Comparison of ENCODE assay signal across 18 cellular contexts in the genomic region with DNA sequence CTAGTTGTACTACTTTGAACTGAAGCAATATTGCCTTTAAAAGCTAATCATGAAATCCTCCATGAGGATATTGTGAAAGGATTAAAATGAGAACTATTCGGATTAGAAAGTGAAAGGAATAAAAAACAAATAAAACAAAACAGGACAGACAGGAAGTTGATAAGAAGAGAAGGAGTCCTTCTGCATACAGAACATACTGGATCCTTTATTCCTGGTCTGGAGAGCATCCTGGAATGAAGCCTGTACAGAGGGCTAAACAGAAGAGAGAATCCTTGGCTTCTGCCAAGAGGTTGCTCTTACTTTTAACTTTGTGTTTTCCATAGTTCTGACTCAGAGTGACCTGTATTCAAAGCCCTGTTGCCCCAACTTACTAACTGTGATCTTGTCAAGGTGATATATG. TPM values are rescaled to one million over a fixed set of nuclear protein-coding genes. Genes with fewer than 3 reads are reported as not detected.
A peak's percentile ranks its signal among the peaks of the same experiment; 100 is the strongest.
DNase-seq lines count a peak whose midpoint lies in the region; ATAC-seq, FAIRE-seq and TF ChIP-seq lines count a peak whose summit lies in the region.
"Had no signal": no experiment of that assay in that cellular context is flagged by ENCODE, and none has a peak within 500 bp of the region (broad histone marks: within the 10 kb centered on the region; RNA-seq: fewer than 3 reads in every experiment).

No MANE protein-coding gene starts in this region.

- H3K4me3 ChIP-seq in liver (ENCODE audit: low read depth in 1 of 3, low read length in 3 of 3): no peak overlapping the region
- no peak overlapping the region for H3K4me3 ChIP-seq in small intestine (ENCODE audit: low read depth in 1 of 2, low read length in 2 of 2)

- no peak for ATAC-seq in natural killer cell
- ATAC-seq: CD8-positive, alpha-beta T cell; HCT116; naive thymus-derived CD8-positive, alpha-beta T cell had no signal

- TF ChIP-seq CTCF in liver (IDR thresholded peaks at IDR 0.05; ENCODE audit: low read depth, low read length, missing input control) (no peak), natural killer cell (IDR thresholded peaks at IDR 0.05) (no peak)

- H3K4me1 Mint-ChIP-seq in natural killer cell: peaks cover 7 to 9% of the 10 kb centered on the region in 2 donors
- H3K4me1 Mint-ChIP-seq: IgD-negative memory B cell had no signal

- peaks cover 4 to 10% of the 10 kb centered on the region in 2 donors for H3K9me3 Mint-ChIP-seq in natural killer cell

- H3K9me3 ChIP-seq in liver (ENCODE audit: control insufficient read depth in 4 of 4, low read length in 3 of 4): no peaks in the 10 kb centered on the region
- H3K9me3 ChIP-seq in small intestine (ENCODE audit: control insufficient read depth, low read depth): no peaks in the 10 kb centered on the region

- no peak overlapping the region for H3K27ac Mint-ChIP-seq in natural killer cell
- H3K27ac Mint-ChIP-seq: CD8-positive, alpha-beta T cell; IgD-negative memory B cell; naive thymus-derived CD8-positive, alpha-beta T cell had no signal

- DNase-seq in NCI-H2029 treated with DMSO at 0.1 percent for 48 hours (lab: John Stamatoyannopoulos, UW) (peak; percentile 16), NCI-H2029 (lab: John Stamatoyannopoulos, UW) (no peak), dermis blood vessel endothelial cell (peak; percentile 7), small intestine (peak; percentile 13), natural killer cell (no peak), RCC 7860 (ENCODE audit: low spot score) (no peak), NCI-H1092 treated with DMSO at 0.1 percent for 48 hours (lab: John Stamatoyannopoulos, UW) (no peak)
- DNase-seq: CD8-positive, alpha-beta T cell; naive thymus-derived CD8-positive, alpha-beta T cell; NCI-H2171; NCI-H82; right cardiac atrium; stimulated activated CD8-positive, alpha-beta memory T cell treated with anti-CD3 and anti-CD28 coated beads, Interleukin-4, amount 100 ng/mL, for 48 hours had no signal

- intact Hi-C loops in natural killer cell (cut with micrococcal nuclease): no loop called here

- no peak for FAIRE-seq in small intestine (lab: Jason Lieb, UNC)
- no peak for FAIRE-seq in RCC 7860 (lab: Jason Lieb, UNC)
- FAIRE-seq: A204.1, G401.6 had no signal

- peak in 1 of 2 donors; percentile 9 for TF ChIP-seq RAD21 in liver (IDR thresholded peaks at IDR 0.05)

- peaks cover 23 to 66% of the 10 kb centered on the region in 2 donors for H3K27me3 Mint-ChIP-seq in natural killer cell (ENCODE audit: low read depth in 2 of 2)

- H3K27ac ChIP-seq in liver (ENCODE audit: low read depth in 1 of 2, low read length in 2 of 2): peak overlapping the region; percentile 22 to 23
- H3K27ac ChIP-seq in small intestine (ENCODE audit: low read depth in 1 of 2, low read length in 1 of 2): no peak overlapping the region

- no peak overlapping the region for H3K9ac ChIP-seq in liver (ENCODE audit: low read depth in 1 of 2, low read length in 2 of 2)

- no peaks in the 10 kb centered on the region for H3K36me3 ChIP-seq in liver (ENCODE audit: control insufficient read depth in 4 of 4, insufficient read depth in 3 of 4, low read depth in 1 of 4, low read length in 3 of 4)
- H3K36me3 ChIP-seq in small intestine (ENCODE audit: control insufficient read depth in 2 of 2, insufficient read depth in 2 of 2, low read length in 2 of 2): no peaks in the 10 kb centered on the region

- H3K27me3 ChIP-seq in liver (ENCODE audit: control insufficient read depth in 4 of 4, insufficient read depth in 4 of 4, low read length in 3 of 4): no peaks in the 10 kb centered on the region
- H3K27me3 ChIP-seq in small intestine (ENCODE audit: control insufficient read depth in 2 of 2, insufficient read depth in 2 of 2, low read length in 2 of 2): no peaks in the 10 kb centered on the region

- H3K4me3 Mint-ChIP-seq in natural killer cell: no peak overlapping the region
- H3K4me3 Mint-ChIP-seq: CD8-positive, alpha-beta T cell; IgD-negative memory B cell had no signal

- H3K4me1 ChIP-seq in liver (ENCODE audit: control insufficient read depth in 4 of 4, insufficient read depth in 4 of 4, low read length in 3 of 4) (peaks cover 3 to 15% (median 8%) of the 10 kb centered on the region in 4 donors), small intestine (ENCODE audit: control insufficient read depth in 2 of 2, insufficient read depth in 1 of 2, low read depth in 1 of 2, low read length in 1 of 2) (peaks cover 0 to 2% of the 10 kb centered on the region in 2 donors)

- 0% methylated on average over 1 of the region's 1 CpG for WGBS in liver
- WGBS in small intestine, 3 donors: 3 to 11% (median 10%) methylated on average over 1 of the region's 1 CpG

- peaks cover 16% of the 10 kb centered on the region for H3K36me3 Mint-ChIP-seq in natural killer cell
- H3K36me3 Mint-ChIP-seq: CD8-positive, alpha-beta T cell had no signal

TF ChIP-seq in liver, 16 proteins besides CTCF, POLR2A, EP300 and RAD21:
- peak; percentile 24 for TF ChIP-seq SP1 (IDR thresholded peaks at IDR 0.05)
- no peak for TF ChIP-seq RXRA (IDR thresholded peaks at IDR 0.05)
- no peak for TF ChIP-seq YY1 (IDR thresholded peaks at IDR 0.05)
- TF ChIP-seq JUND (IDR thresholded peaks at IDR 0.05): no peak

RNA-seq across cellular contexts. Expression of a gene that starts 45.0 kb away (rescaled TPM):
- 18.0 and 22.6 TPM in 2 replicates for total RNA-seq in dermis blood vessel endothelial cell
- 10 to 100 TPM; 10.6 to 26.7 TPM for total RNA-seq in liver
- 10 to 100 TPM; 11.2 to 13.3 TPM for polyA plus RNA-seq in liver
- polyA plus RNA-seq in small intestine: 10 to 100 TPM in 2 of 3 donors, 1 to 10 TPM in 1; 8.1 to 22.6 (median 12.5) TPM
- 10 to 100 TPM in 1 of 3 donors, 1 to 10 TPM in 2; 6.9 to 10.2 (median 8.2) TPM for total RNA-seq in natural killer cell
- polyA plus RNA-seq: IgD-negative memory B cell had no signal

Comparison
In these comparisons a context has a peak if more than half of its experiments do, and no peak if none do; other contexts are left out.
1. DNase-seq: peak in NCI-H2029 treated with DMSO at 0.1 percent for 48 hours (single experiment), dermis blood vessel endothelial cell (single experiment) and small intestine (single experiment); none in NCI-H2029 (single experiment), natural killer cell (single experiment), RCC 7860 (single experiment) and NCI-H1092 treated with DMSO at 0.1 percent for 48 hours (single experiment).
2. H3K27ac ChIP-seq: peak in liver (2 of 2); none in small intestine (0 of 2).